In genomic region chr3:127820871-127821853, GRCh38 we compare ENCODE assay signal across 9 cellular contexts. TPM values are rescaled to one million over a fixed set of nuclear protein-coding genes. Genes with fewer than 3 reads are reported as not detected.
DNase-seq lines count a peak whose midpoint lies in the region; ATAC-seq and TF ChIP-seq lines count a peak whose summit lies in the region.
"Had no signal": no experiment of that assay in that cellular context is flagged by ENCODE, and none has a peak within 500 bp of the region (broad histone marks: within the 10 kb centered on the region; RNA-seq: fewer than 3 reads in every experiment).

No MANE protein-coding gene starts in this region.

- H3K9me3 ChIP-seq in HCT116 (ENCODE audit: control insufficient read depth in 1 of 2, insufficient read depth in 1 of 2, low read depth in 1 of 2, low read length in 2 of 2) = no peaks in the 10 kb centered on the region
- H3K9me3 ChIP-seq in tibial nerve = no peaks in the 10 kb centered on the region
- no peaks in the 10 kb centered on the region for H3K9me3 ChIP-seq in OCI-LY7 (ENCODE audit: low read length)

- 49 to 55% methylated on average over 11 of the region's 11 CpGs for WGBS in tibial nerve, 2 donors

- no peak for TF ChIP-seq CTCF in HCT116 (IDR thresholded peaks at IDR 0.05 in 2 of 3, conservative IDR thresholded peaks at IDR 0.05 in 1 of 3; ENCODE audit: borderline replicate concordance in 1 of 3, insufficient read depth in 1 of 3, low read depth in 2 of 3, low read length in 2 of 3)
- TF ChIP-seq CTCF in tibial nerve (IDR thresholded peaks at IDR 0.05) = no peak
- no peak for TF ChIP-seq CTCF in OCI-LY7 (conservative IDR thresholded peaks at IDR 0.05; ENCODE audit: low read length)

- H3K9me2 ChIP-seq in HCT116 (ENCODE audit: insufficient read depth) (no peaks in the 10 kb centered on the region), OCI-LY7 (ENCODE audit: insufficient read depth, low read length) (no peaks in the 10 kb centered on the region)

- H3K4me3 ChIP-seq in HCT116 (replicated peaks in 1 of 2; ENCODE audit: low read depth in 1 of 2, low read length in 2 of 2) (peak overlapping the region; percentile 23 to 75), tibial nerve (peak overlapping the region in 2 of 4 donors; percentile 83 to 97), OCI-LY7 (ENCODE audit: low read depth, low read length, poor library complexity, severe bottlenecking) (no peak overlapping the region)
- H3K4me3 ChIP-seq: cardiac muscle cell had no signal

- H3K4me1 Mint-ChIP-seq in activated T-helper 17 cell treated with anti-CD3 and anti-CD28 coated beads, Interleukin-2, amount 50 U/mL, for 72 hours = peaks cover 5% of the 10 kb centered on the region

- TF ChIP-seq RAD21 in HCT116 (IDR thresholded peaks at IDR 0.05; ENCODE audit: low read depth) = no peak

- H3K27me3 ChIP-seq in HCT116 (ENCODE audit: insufficient read depth, low read length) (no peaks in the 10 kb centered on the region), tibial nerve (no peaks in the 10 kb centered on the region)

- peak overlapping the region; percentile 69 for H3K4me3 Mint-ChIP-seq in activated T-helper 17 cell treated with anti-CD3 and anti-CD28 coated beads, Interleukin-2, amount 50 U/mL, for 72 hours

- H3K9ac ChIP-seq in HCT116 (ENCODE audit: low read length) = peak overlapping the region; percentile 66

- H3K36me3 ChIP-seq in HCT116 (ENCODE audit: control insufficient read depth in 1 of 2, insufficient read depth in 2 of 2, low read length in 2 of 2) (no peaks in the 10 kb centered on the region), tibial nerve (peaks cover 0 to 6% (median 0%) of the 10 kb centered on the region in 3 donors), OCI-LY7 (ENCODE audit: insufficient read depth, low read length) (no peaks in the 10 kb centered on the region)
- H3K36me3 ChIP-seq: cardiac muscle cell had no signal

- H3K4me2 ChIP-seq in HCT116 (ENCODE audit: low read length) (peak overlapping the region; percentile 96), OCI-LY7 (ENCODE audit: low read length) (no peak overlapping the region)

- H4K20me1 ChIP-seq in HCT116 (ENCODE audit: insufficient read depth) (no peaks in the 10 kb centered on the region), OCI-LY7 (ENCODE audit: insufficient read depth, low read length) (no peaks in the 10 kb centered on the region)

- CTCF ChIA-PET in HCT116 (lab: Charles Lee) = interaction anchor here (1.3 to 2.2 kb wide), 2 partner anchors 11 to 30 kb away, joined by 5 to 6 read pairs; no protein-coding TSS in a partner anchor
- CTCF ChIA-PET in OCI-LY7 (lab: Charles Lee; ENCODE audit: unreplicated experiment) = no interaction called here

- RAD21 ChIA-PET in HCT116 (lab: Charles Lee; ENCODE audit: low non-redundant PET in 1 of 2, low total read pairs in 2 of 2, uncharacterized antibody in 2 of 2, unreplicated experiment in 2 of 2) = no interaction called here

- intact Hi-C loops in HCT116 (cut with micrococcal nuclease) (no loop called here), OCI-LY7 (cut with micrococcal nuclease; ENCODE audit: unreplicated experiment) (no loop called here)

- TF ChIP-seq EP300 in tibial nerve (IDR thresholded peaks at IDR 0.05) = no peak

- DNase-seq in CD1c-positive myeloid dendritic cell (ENCODE audit: extremely low spot score) = peak; percentile 53
- no peak for DNase-seq in HCT116 (ENCODE audit: low read depth, low spot score)
- DNase-seq in kidney glomerular epithelial cell (lab: John Stamatoyannopoulos, UW) = peak; percentile 31
- peak in 1 of 2 donors; percentile 33 for DNase-seq in tibial nerve (ENCODE audit: low spot score in 2 of 2)
- DNase-seq in OCI-LY7 (ENCODE audit: low spot score) = no peak

- POLR2A ChIA-PET in HCT116 (lab: Charles Lee) = no interaction called here
- POLR2A ChIA-PET in OCI-LY7 (lab: Charles Lee) = interaction anchor here (0.7 kb wide), 1 partner anchor 124 kb away, joined by 3 read pairs; no protein-coding TSS in a partner anchor

- H3K4me1 ChIP-seq in HCT116 (ENCODE audit: control insufficient read depth in 1 of 2, insufficient read depth in 2 of 2, low read length in 2 of 2) = peaks cover 42 to 71% of the 10 kb centered on the region in 2 experiments
- H3K4me1 ChIP-seq in tibial nerve = peaks cover 0 to 63% (median 25%) of the 10 kb centered on the region in 4 donors
- no peaks in the 10 kb centered on the region for H3K4me1 ChIP-seq in OCI-LY7 (ENCODE audit: insufficient read depth, low read length, poor library complexity, severe bottlenecking)

- no peak overlapping the region for H3K27ac ChIP-seq in HCT116 (ENCODE audit: low read depth, low read length)
- H3K27ac ChIP-seq in tibial nerve = peak overlapping the region; percentile 32 to 93 (median 82)
- H3K27ac ChIP-seq in OCI-LY7 (ENCODE audit: low read depth, low read length, poor library complexity, severe bottlenecking) = no peak overlapping the region
- H3K27ac ChIP-seq: cardiac muscle cell had no signal

- no peak for TF ChIP-seq POLR2A in HCT116 (IDR thresholded peaks at IDR 0.05; ENCODE audit: borderline replicate concordance, extremely low read depth, insufficient read depth, insufficient read length)
- TF ChIP-seq POLR2A in tibial nerve (IDR thresholded peaks at IDR 0.05) = no peak

- TSS peak; percentile 45 for BruUV-seq in HCT116 (replicated peaks; lab: Mats Ljungman, UMichigan)
- BruUV-seq in OCI-LY7 (replicated peaks; lab: Mats Ljungman, UMichigan) = no TSS peak

- H2AFZ ChIP-seq in HCT116 (ENCODE audit: low read depth, low read length, poor library complexity, severe bottlenecking) = peak overlapping the region; percentile 17
- no peak overlapping the region for H2AFZ ChIP-seq in OCI-LY7 (ENCODE audit: low read length)

- H3K36me3 Mint-ChIP-seq in activated T-helper 17 cell treated with anti-CD3 and anti-CD28 coated beads, Interleukin-2, amount 50 U/mL, for 72 hours (ENCODE audit: low read depth) = no peaks in the 10 kb centered on the region

- no peaks in the 10 kb centered on the region for H3K9me3 Mint-ChIP-seq in activated T-helper 17 cell treated with anti-CD3 and anti-CD28 coated beads, Interleukin-2, amount 50 U/mL, for 72 hours

- H3K79me2 ChIP-seq in HCT116 (ENCODE audit: insufficient read depth, low read length) = no peaks in the 10 kb centered on the region
- no peaks in the 10 kb centered on the region for H3K79me2 ChIP-seq in OCI-LY7 (ENCODE audit: insufficient read depth, low read depth, low read length)

- H3K27me3 Mint-ChIP-seq in activated T-helper 17 cell treated with anti-CD3 and anti-CD28 coated beads, Interleukin-2, amount 50 U/mL, for 72 hours = peaks cover 36% of the 10 kb centered on the region

- ATAC-seq in HCT116 (no peak), GM21390 (IDR thresholded peaks at IDR 0.05; ENCODE audit: unreplicated experiment) (no peak), GM21515 (IDR thresholded peaks at IDR 0.05; ENCODE audit: unreplicated experiment) (no peak)
- ATAC-seq in activated T-helper 17 cell treated with anti-CD3 and anti-CD28 coated beads, Interleukin-2, amount 50 U/mL, for 72 hours (replicated peaks) = no peak

- H3K27ac Mint-ChIP-seq in activated T-helper 17 cell treated with anti-CD3 and anti-CD28 coated beads, Interleukin-2, amount 50 U/mL, for 72 hours = no peak overlapping the region

TF ChIP-seq in HCT116, 20 proteins besides CTCF, POLR2A, EP300 and RAD21:
- TF ChIP-seq JUND (IDR thresholded peaks at IDR 0.05) = no peak
- TF ChIP-seq EGR1 (IDR thresholded peaks at IDR 0.05; ENCODE audit: low read depth) = no peak
- no peak for TF ChIP-seq ZNF274 (IDR thresholded peaks at IDR 0.05; ENCODE audit: low read depth, low read length)
- no peak for TF ChIP-seq CBX3 (IDR thresholded peaks at IDR 0.05; ENCODE audit: low read depth)
- no peak for TF ChIP-seq FOSL1 (IDR thresholded peaks at IDR 0.05; ENCODE audit: low read depth)
- no peak for TF ChIP-seq SRF (IDR thresholded peaks at IDR 0.05; ENCODE audit: low read depth)
- no peak for TF ChIP-seq YY1 (IDR thresholded peaks at IDR 0.05; ENCODE audit: extremely low read depth, insufficient replicate concordance, low read depth, low read length)
- no peak for TF ChIP-seq EZH2 (IDR thresholded peaks at IDR 0.05)
- TF ChIP-seq, protein P1, sequence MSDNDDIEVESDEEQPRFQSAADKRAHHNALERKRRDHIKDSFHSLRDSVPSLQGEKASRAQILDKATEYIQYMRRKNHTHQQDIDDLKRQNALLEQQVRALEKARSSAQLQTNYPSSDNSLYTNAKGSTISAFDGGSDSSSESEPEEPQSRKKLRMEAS (IDR thresholded peaks at IDR 0.05) = no peak
- no peak for TF ChIP-seq EZH2phosphoT487 (IDR thresholded peaks at IDR 0.05; ENCODE audit: borderline replicate concordance)
- no peak for TF ChIP-seq ATF3 (IDR thresholded peaks at IDR 0.05)
- TF ChIP-seq CEBPB (IDR thresholded peaks at IDR 0.05; ENCODE audit: low read depth) = no peak

RNA-seq across cellular contexts. Expression of gene MGLL, which starts 1.2 kb away (rescaled TPM):
- total RNA-seq in HCT116 (2021; ENCODE audit: unreplicated experiment) = 6.8 TPM
- polyA plus RNA-seq in HCT116 (2012) = 9.5 and 14.7 TPM in 2 replicates
- 1 to 10 TPM; 1.2 to 1.4 TPM for total RNA-seq in activated T-helper 17 cell treated with anti-CD3 and anti-CD28 coated beads, Interleukin-2, amount 50 U/mL, for 72 hours
- total RNA-seq in tibial nerve = 10 to 100 TPM; 67.5 to 96.6 (median 86.1) TPM
- 19.2 and 20.1 TPM in 2 replicates for total RNA-seq in OCI-LY7 (2014; rRNA removed; shearing (Covaris generic))
- 17.0 and 21.6 TPM in 2 replicates for total RNA-seq in OCI-LY7 (2022)

Comparison
In these comparisons a context has a peak if more than half of its experiments do, and no peak if none do; other contexts are left out.
1. DNase-seq: peak in CD1c-positive myeloid dendritic cell (single experiment) and kidney glomerular epithelial cell (single experiment); none in HCT116 (single experiment) and OCI-LY7 (single experiment).
2. H3K27ac ChIP-seq: peak in tibial nerve (4 of 4); none in HCT116 (single experiment) and OCI-LY7 (single experiment).